4 cellular contexts compared by ENCODE assay signal in the genomic region with DNA sequence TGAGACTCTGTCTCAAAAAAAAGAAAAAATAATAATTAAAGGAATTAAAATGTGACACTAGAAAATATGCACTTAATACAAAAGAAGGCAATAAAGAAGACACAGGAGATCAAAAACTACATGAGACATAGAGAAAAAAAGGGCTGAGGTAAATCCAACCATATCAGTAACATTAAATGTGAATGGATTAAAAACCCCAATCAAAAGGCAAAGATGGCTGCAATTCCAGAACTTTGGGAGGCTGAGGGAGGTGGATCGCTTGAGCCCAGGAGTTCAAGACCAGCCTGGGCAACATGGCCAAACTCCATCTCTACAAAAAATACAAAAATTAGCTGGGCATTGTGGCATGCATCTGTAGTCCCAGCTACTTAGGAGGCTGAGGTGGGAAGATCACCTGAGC.
DNase-seq lines count a peak whose midpoint lies in the region; ATAC-seq, FAIRE-seq and TF ChIP-seq lines count a peak whose summit lies in the region.
"Not testable (repeated sequence)": the region's sequence is repeated elsewhere in the genome, so short reads cannot be mapped to it uniquely, and the experiment has no call there.

No MANE protein-coding gene starts in this region.

- H3K4me2 ChIP-seq in K562 (ENCODE audit: insufficient read depth, low read length), result not testable (repeated sequence)

- intact Hi-C loops in K562 (cut with micrococcal nuclease), result not testable (repeated sequence)

- H3K36me3 Mint-ChIP-seq in activated CD8-positive, alpha-beta T cell treated with anti-CD3 and anti-CD28 coated beads, Interleukin-2, amount 10 ng/mL, durations not matched to agents 7 days and 5 days (ENCODE audit: low read depth), result peaks cover 58% of the 10 kb centered on the region
- H3K36me3 Mint-ChIP-seq in central memory CD8-positive, alpha-beta T cell (ENCODE audit: insufficient read depth), result peaks cover 39% of the 10 kb centered on the region
- H3K36me3 Mint-ChIP-seq in immature natural killer cell, result peaks cover 18 to 43% (median 28%) of the 10 kb centered on the region in 3 donors

- TF ChIP-seq EP300 in K562 (IDR thresholded peaks at IDR 0.05; ENCODE audit: low read length), result not testable (repeated sequence)

- FAIRE-seq in K562 (lab: Jason Lieb, UNC), result not testable (repeated sequence)

- not testable (repeated sequence) for H3K27ac ChIP-seq in K562 (ENCODE audit: extremely low read depth, low read depth, low read length)

- POLR2A ChIA-PET in activated CD8-positive, alpha-beta T cell treated with anti-CD3 and anti-CD28 coated beads, Interleukin-2, amount 10 ng/mL, durations not matched to agents 7 days and 5 days (lab: Charles Lee), result not testable (repeated sequence)
- POLR2A ChIA-PET in K562 (lab: Yijun Ruan, JAX), result interaction anchor here (0.7 kb wide), 1 partner anchor 13 kb away, joined by 3 read pairs; no protein-coding TSS in a partner anchor

- not testable (repeated sequence) for TF ChIP-seq CTCF in K562 (IDR thresholded peaks at IDR 0.05 in 2 of 3, conservative IDR thresholded peaks at IDR 0.05 in 1 of 3; ENCODE audit: insufficient read depth in 2 of 3, low read depth in 1 of 3, low read length in 3 of 3)

- BruUV-seq in K562 (replicated peaks; lab: Mats Ljungman, UMichigan), result not testable (repeated sequence)

- not testable (repeated sequence) for H4K20me1 ChIP-seq in K562 (replicated peaks; ENCODE audit: control insufficient read depth, insufficient read depth, low read length)

- H3K4me1 Mint-ChIP-seq in activated CD8-positive, alpha-beta T cell treated with anti-CD3 and anti-CD28 coated beads, Interleukin-2, amount 10 ng/mL, durations not matched to agents 7 days and 5 days (ENCODE audit: low read depth), result peaks cover 27% of the 10 kb centered on the region
- H3K4me1 Mint-ChIP-seq in central memory CD8-positive, alpha-beta T cell, result peaks cover 33% of the 10 kb centered on the region
- H3K4me1 Mint-ChIP-seq in immature natural killer cell, result peaks cover 33 to 48% of the 10 kb centered on the region in 2 donors

- not testable (repeated sequence) for H3K4me1 ChIP-seq in K562 (replicated peaks in 1 of 2; ENCODE audit: control insufficient read depth in 2 of 2, insufficient read depth in 2 of 2, low read length in 2 of 2)

- TF ChIP-seq RAD21 in K562 (CRISPR knock-in tag; conservative IDR thresholded peaks at IDR 0.05 in 1 of 2, IDR thresholded peaks at IDR 0.05 in 1 of 2), result not testable (repeated sequence)

- H3K4me3 Mint-ChIP-seq in activated CD8-positive, alpha-beta T cell treated with anti-CD3 and anti-CD28 coated beads, Interleukin-2, amount 10 ng/mL, durations not matched to agents 7 days and 5 days; central memory CD8-positive, alpha-beta T cell; immature natural killer cell: not testable (repeated sequence)

- H3K79me2 ChIP-seq in K562 (ENCODE audit: control insufficient read depth, insufficient read depth, low read length), result not testable (repeated sequence)

- in situ Hi-C loops in K562 (cut with MboI), result not testable (repeated sequence)

- not testable (repeated sequence) for H3K9me3 ChIP-seq in K562 (replicated peaks; ENCODE audit: control insufficient read depth, insufficient read depth, low read depth, low read length)

- not testable (repeated sequence) for H3K9ac ChIP-seq in K562 (ENCODE audit: insufficient read depth in 1 of 2, low read depth in 2 of 2, low read length in 2 of 2)

- H2AFZ ChIP-seq in K562 (ENCODE audit: low read depth, low read length), result not testable (repeated sequence)

- not testable (repeated sequence) for H3K4me3 ChIP-seq in K562

- H3K27ac Mint-ChIP-seq in activated CD8-positive, alpha-beta T cell treated with anti-CD3 and anti-CD28 coated beads, Interleukin-2, amount 10 ng/mL, durations not matched to agents 7 days and 5 days, result peak overlapping the region; percentile 31
- peak overlapping the region; percentile 19 for H3K27ac Mint-ChIP-seq in central memory CD8-positive, alpha-beta T cell (ENCODE audit: low read depth)
- H3K27ac Mint-ChIP-seq in immature natural killer cell, result peak overlapping the region in 5 of 6 donors; percentile 4 to 51 (median 43)

- H3K36me3 ChIP-seq in K562 (ENCODE audit: control insufficient read depth, insufficient read depth, low read length), result peaks cover 65% of the 10 kb centered on the region

- not testable (repeated sequence) for ATAC-seq in activated CD8-positive, alpha-beta T cell treated with anti-CD3 and anti-CD28 coated beads, Interleukin-2, amount 10 ng/mL, durations not matched to agents 7 days and 5 days; K562; central memory CD8-positive, alpha-beta T cell (replicated peaks; ENCODE audit: extremely low read depth, poor library complexity, severe bottlenecking)

- not testable (repeated sequence) for H3K9me3 Mint-ChIP-seq in activated CD8-positive, alpha-beta T cell treated with anti-CD3 and anti-CD28 coated beads, Interleukin-2, amount 10 ng/mL, durations not matched to agents 7 days and 5 days (ENCODE audit: insufficient read depth); central memory CD8-positive, alpha-beta T cell; immature natural killer cell

- CTCF ChIA-PET in activated CD8-positive, alpha-beta T cell treated with anti-CD3 and anti-CD28 coated beads, Interleukin-2, amount 10 ng/mL, durations not matched to agents 7 days and 5 days (lab: Charles Lee); K562 (lab: Yijun Ruan, JAX; ENCODE audit: low intra/inter-chr PET ratio): not testable (repeated sequence)

- H3K9me1 ChIP-seq in K562 (ENCODE audit: control insufficient read depth, insufficient read depth, low read length), result not testable (repeated sequence)

- H3K27me3 Mint-ChIP-seq in activated CD8-positive, alpha-beta T cell treated with anti-CD3 and anti-CD28 coated beads, Interleukin-2, amount 10 ng/mL, durations not matched to agents 7 days and 5 days (ENCODE audit: low read depth); central memory CD8-positive, alpha-beta T cell; immature natural killer cell (ENCODE audit: low read depth in 3 of 3): not testable (repeated sequence)

- DNase-seq in activated CD8-positive, alpha-beta T cell treated with anti-CD3 and anti-CD28 coated beads, Interleukin-2, amount 10 ng/mL, durations not matched to agents 7 days and 5 days; K562 (ENCODE audit: extremely low read depth in 1 of 4, low spot score in 3 of 4); central memory CD8-positive, alpha-beta T cell (ENCODE audit: low spot score in 2 of 2); immature natural killer cell: not testable (repeated sequence)

- 88% methylated on average over 1 of the region's 1 CpG for WGBS in K562 (ENCODE audit: insufficient coverage, low coverage, missing lambda C conversion rate)

- not testable (repeated sequence) for H3K27me3 ChIP-seq in K562 (ENCODE audit: control insufficient read depth in 2 of 2, insufficient read depth in 2 of 2, low read length in 2 of 2)

- not testable (repeated sequence) for TF ChIP-seq POLR2A in K562 (conservative IDR thresholded peaks at IDR 0.05)

TF ChIP-seq in K562, 482 proteins besides CTCF, POLR2A, EP300 and RAD21:
- TF ChIP-seq ZNF507 (tag; conservative IDR thresholded peaks at IDR 0.05) (peak; percentile 95), ZNF354B (CRISPR knock-in tag; IDR thresholded peaks at IDR 0.05) (peak; percentile 70; the same call in 1 of the 2 replicates)
